ENCODE assay signal across 8 cellular contexts in genomic region chr10:23438547-23439451, GRCh38. TPM values are rescaled to one million over a fixed set of nuclear protein-coding genes. Genes with fewer than 3 reads are reported as not detected.
A peak's percentile ranks its signal among the peaks of the same experiment; 100 is the strongest.
DNase-seq lines count a peak whose midpoint lies in the region; ATAC-seq, FAIRE-seq and TF ChIP-seq lines count a peak whose summit lies in the region.

A gene with protein sequence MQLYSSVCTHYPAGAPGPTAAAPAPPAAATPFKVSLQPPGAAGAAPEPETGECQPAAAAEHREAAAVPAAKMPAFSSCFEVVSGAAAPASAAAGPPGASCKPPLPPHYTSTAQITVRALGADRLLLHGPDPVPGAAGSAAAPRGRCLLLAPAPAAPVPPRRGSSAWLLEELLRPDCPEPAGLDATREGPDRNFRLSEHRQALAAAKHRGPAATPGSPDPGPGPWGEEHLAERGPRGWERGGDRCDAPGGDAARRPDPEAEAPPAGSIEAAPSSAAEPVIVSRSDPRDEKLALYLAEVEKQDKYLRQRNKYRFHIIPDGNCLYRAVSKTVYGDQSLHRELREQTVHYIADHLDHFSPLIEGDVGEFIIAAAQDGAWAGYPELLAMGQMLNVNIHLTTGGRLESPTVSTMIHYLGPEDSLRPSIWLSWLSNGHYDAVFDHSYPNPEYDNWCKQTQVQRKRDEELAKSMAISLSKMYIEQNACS (plus strand): TSS chr10:23439075. CDS start chr10:23439458, 383 bp downstream.

- no peak; a peak in 1 of 4 replicates for TF ChIP-seq RAD21 in H1 (IDR thresholded peaks at IDR 0.05 in 1 of 2, conservative IDR thresholded peaks at IDR 0.05 in 1 of 2; ENCODE audit: low read depth in 2 of 2, low read length in 2 of 2)

- peak within 1 kb of the TSS; percentile 82 for H3K4me3 ChIP-seq in CD8-positive, alpha-beta memory T cell (ENCODE audit: low read length)
- H3K4me3 ChIP-seq in H1 (ENCODE audit: extremely low read depth in 1 of 4, insufficient read depth in 2 of 4, low read depth in 3 of 4, low read length in 4 of 4) = peak within 1 kb of the TSS; percentile 70 to 81 (median 78)

- no peaks in the 10 kb centered on the region for H3K79me1 ChIP-seq in H1 (ENCODE audit: low read depth, low read length)

- H3K4me1 ChIP-seq in CD8-positive, alpha-beta memory T cell (ENCODE audit: insufficient read depth, low read length) = peaks cover 34% of the 10 kb centered on the region
- H3K4me1 ChIP-seq in H1 (replicated peaks in 1 of 4; ENCODE audit: control insufficient read depth in 3 of 4, insufficient read depth in 4 of 4, low read length in 3 of 4) = peaks cover 0 to 6% (median 3%) of the 10 kb centered on the region in 4 experiments; a peak in 5 of 7 replicates

- H2BK15ac ChIP-seq in H1 (ENCODE audit: low read length) = no peak within 1 kb of the TSS

- no peak within 1 kb of the TSS for H3K14ac ChIP-seq in H1 (ENCODE audit: insufficient read length)

- peaks cover 2 to 3% of the 10 kb centered on the region in 2 experiments for H4K20me1 ChIP-seq in H1 (replicated peaks in 1 of 2; ENCODE audit: control insufficient read depth in 1 of 2, insufficient read depth in 2 of 2, low read length in 2 of 2)

- H3K4me3 Mint-ChIP-seq in CD8-positive, alpha-beta memory T cell = peak within 1 kb of the TSS; percentile 80 to 92 (median 85)
- H3K4me3 Mint-ChIP-seq in activated CD8-positive, alpha-beta memory T cell treated with anti-CD3 and anti-CD28 coated beads, Interleukin-2, amount 10 ng/mL, durations not matched to agents 7 days and 5 days = peak within 1 kb of the TSS; percentile 84

- H3K27me3 Mint-ChIP-seq in CD8-positive, alpha-beta memory T cell = peaks cover 0 to 2% of the 10 kb centered on the region in 2 donors
- peaks cover 3% of the 10 kb centered on the region for H3K27me3 Mint-ChIP-seq in activated CD8-positive, alpha-beta memory T cell treated with anti-CD3 and anti-CD28 coated beads, Interleukin-2, amount 10 ng/mL, durations not matched to agents 7 days and 5 days

- H3K36me3 ChIP-seq in CD8-positive, alpha-beta memory T cell (ENCODE audit: insufficient read depth, low read length) = no peaks in the 10 kb centered on the region
- H3K36me3 ChIP-seq in H1 (ENCODE audit: control insufficient read depth in 2 of 4, insufficient read depth in 4 of 4, low read length in 3 of 4) = no peaks in the 10 kb centered on the region

- CTCF ChIA-PET in CD8-positive, alpha-beta memory T cell (lab: Charles Lee) = interaction anchor here (1.2 to 2.2 kb wide), 4 partner anchors 8 to 123 kb away, joined by 3 to 8 read pairs (median 4); no protein-coding TSS in a partner anchor
- CTCF ChIA-PET in activated CD8-positive, alpha-beta memory T cell treated with anti-CD3 and anti-CD28 coated beads, Interleukin-2, amount 10 ng/mL, durations not matched to agents 7 days and 5 days (lab: Charles Lee) = interaction anchor here (0.7 to 1.6 kb wide), 2 partner anchors 76 to 124 kb away, joined by 3 to 4 read pairs; no protein-coding TSS in a partner anchor
- CTCF ChIA-PET in H1 (lab: Charles Lee; ENCODE audit: partially characterized antibody) = interaction anchor here (0.6 to 2.4 kb wide), 9 partner anchors 15 to 281 kb away, joined by 3 to 7 read pairs (median 3); no protein-coding TSS in a partner anchor

- peak within 1 kb of the TSS; percentile 60 for H3K4ac ChIP-seq in H1 (replicated peaks; ENCODE audit: insufficient read length, low read depth, low read length)

- peak in 2 of 3 experiments; percentile 1 to 7; a peak in 2 of 4 replicates for TF ChIP-seq CTCF in H1 (IDR thresholded peaks at IDR 0.05; ENCODE audit: control extremely low read depth in 1 of 3, insufficient read depth in 1 of 3, low read depth in 1 of 3, low read length in 3 of 3)

- TF ChIP-seq EP300 in H1 (IDR thresholded peaks at IDR 0.05; ENCODE audit: borderline replicate concordance in 1 of 2, low read depth in 2 of 2, low read length in 2 of 2) = 0 out of 3 replicates have a peak, but pooled peaks of 1 of the 2 experiments have one; percentile 17

- POLR2A ChIA-PET in CD8-positive, alpha-beta memory T cell (lab: Charles Lee) = interaction anchor here (0.5 to 2.1 kb wide), 10 partner anchors 8 to 1435 kb away, joined by 3 to 7 read pairs (median 3); partner anchors contain the start of gene DNAJC1
- POLR2A ChIA-PET in H1 (lab: Charles Lee; ENCODE audit: partially characterized antibody) = interaction anchor here (1.1 to 1.8 kb wide), 2 partner anchors 30 to 94 kb away, joined by 4 read pairs; partner anchors contain the start of gene C10orf67

- peak; percentile 77 for ATAC-seq in GM19455 (IDR thresholded peaks at IDR 0.05; ENCODE audit: unreplicated experiment)
- peak; percentile 84 for ATAC-seq in activated CD8-positive, alpha-beta memory T cell treated with anti-CD3 and anti-CD28 coated beads, Interleukin-2, amount 10 ng/mL, durations not matched to agents 7 days and 5 days

- peak within 1 kb of the TSS; percentile 85 to 98 (median 90) for H3K27ac Mint-ChIP-seq in CD8-positive, alpha-beta memory T cell
- H3K27ac Mint-ChIP-seq in activated CD8-positive, alpha-beta memory T cell treated with anti-CD3 and anti-CD28 coated beads, Interleukin-2, amount 10 ng/mL, durations not matched to agents 7 days and 5 days = peak within 1 kb of the TSS; percentile 86

- WGBS in H1 (ENCODE audit: extremely low coverage in 1 of 2, insufficient coverage in 1 of 2, insufficient read length in 1 of 2, insufficient replicate concordance in 2 of 2, low coverage in 1 of 2, low lambda C conversion rate in 2 of 2, missing lambda C conversion rate in 1 of 2), 2 experiments = 3% methylated on average over 48 of the region's 115 CpGs; no CpG with 5 or more reads in 1 of the 2 experiments

- H2BK5ac ChIP-seq in H1 (ENCODE audit: low read depth, low read length) = peak within 1 kb of the TSS; percentile 62

- no peaks in the 10 kb centered on the region for H3K27me3 ChIP-seq in CD8-positive, alpha-beta memory T cell (ENCODE audit: insufficient read depth, low read length, poor library complexity, severe bottlenecking)
- H3K27me3 ChIP-seq in H1 (replicated peaks in 1 of 4; ENCODE audit: control insufficient read depth in 3 of 4, extremely low read depth in 1 of 4, insufficient read depth in 3 of 4, low read length in 3 of 4) = peaks cover 0 to 3% (median 0%) of the 10 kb centered on the region in 4 experiments; a peak in 1 of 7 replicates

- no peak for FAIRE-seq in H1 (lab: Jason Lieb, UNC)

- no peak within 1 kb of the TSS for H2BK20ac ChIP-seq in H1 (ENCODE audit: low read length)

- H3K9me3 Mint-ChIP-seq in CD8-positive, alpha-beta memory T cell = no peaks in the 10 kb centered on the region
- no peaks in the 10 kb centered on the region for H3K9me3 Mint-ChIP-seq in activated CD8-positive, alpha-beta memory T cell treated with anti-CD3 and anti-CD28 coated beads, Interleukin-2, amount 10 ng/mL, durations not matched to agents 7 days and 5 days (ENCODE audit: low read depth)

- peak within 1 kb of the TSS; percentile 83 to 91 for H3K4me2 ChIP-seq in H1 (ENCODE audit: insufficient read depth in 1 of 2, low read depth in 2 of 2, low read length in 2 of 2)

- peaks cover 0 to 28% (median 3%) of the 10 kb centered on the region in 3 donors for H3K36me3 Mint-ChIP-seq in CD8-positive, alpha-beta memory T cell
- peaks cover 8% of the 10 kb centered on the region for H3K36me3 Mint-ChIP-seq in activated CD8-positive, alpha-beta memory T cell treated with anti-CD3 and anti-CD28 coated beads, Interleukin-2, amount 10 ng/mL, durations not matched to agents 7 days and 5 days

- peaks cover 0 to 20% of the 10 kb centered on the region in 2 experiments; a peak in 2 of 4 replicates for H3K79me2 ChIP-seq in H1 (ENCODE audit: control insufficient read depth in 1 of 2, insufficient read depth in 2 of 2, low read length in 2 of 2)

- peak; percentile 90 to 95 (median 93) for DNase-seq in CD8-positive, alpha-beta memory T cell
- DNase-seq in HK-2 (ENCODE audit: unreplicated experiment) (peak; percentile 83), H1 (ENCODE audit: low read depth in 1 of 2, low spot score in 2 of 2) (peak; percentile 51 to 92), mesenteric fat pad (ENCODE audit: low spot score) (peak; percentile 98)
- DNase-seq in NK-92 treated with Interleukin-12 subunit alpha and Interleukin-12 subunit beta, amount 100 ng/mL, for 24 hours (lab: John Stamatoyannopoulos, UW) = peak; percentile 66
- peak; percentile 94 for DNase-seq in activated CD8-positive, alpha-beta memory T cell treated with anti-CD3 and anti-CD28 coated beads, Interleukin-2, amount 10 ng/mL, durations not matched to agents 7 days and 5 days
- peak; percentile 87 for DNase-seq in stimulated activated CD8-positive, alpha-beta memory T cell treated with anti-CD3 and anti-CD28 coated beads, Interleukin-15, amount 100 ng/mL, for 1 hour (ENCODE audit: low read depth)

- H2BK12ac ChIP-seq in H1 (ENCODE audit: low read depth, low read length) = 0 out of 2 replicates have a peak within 1 kb of the TSS, but pooled peaks have one; percentile 39

- peak within 1 kb of the TSS; percentile 73 for H4K5ac ChIP-seq in H1 (ENCODE audit: insufficient read length, low read depth, low read length)

- H3K56ac ChIP-seq in H1 (replicated peaks; ENCODE audit: insufficient read length, low read depth, low read length) = peak within 1 kb of the TSS; percentile 42

- H3K18ac ChIP-seq in H1 (ENCODE audit: extremely low read depth, low read length) = peak within 1 kb of the TSS; percentile 93

- H3K27ac ChIP-seq in CD8-positive, alpha-beta memory T cell (ENCODE audit: low read depth, low read length) = peak within 1 kb of the TSS; percentile 75
- peak within 1 kb of the TSS; percentile 52 for H3K27ac ChIP-seq in H1 (ENCODE audit: low read depth, low read length)

- peaks cover 37 to 42% (median 41%) of the 10 kb centered on the region in 3 donors for H3K4me1 Mint-ChIP-seq in CD8-positive, alpha-beta memory T cell
- H3K4me1 Mint-ChIP-seq in activated CD8-positive, alpha-beta memory T cell treated with anti-CD3 and anti-CD28 coated beads, Interleukin-2, amount 10 ng/mL, durations not matched to agents 7 days and 5 days = peaks cover 34% of the 10 kb centered on the region

- peak within 1 kb of the TSS; percentile 68 for H4K91ac ChIP-seq in H1 (replicated peaks; ENCODE audit: insufficient read length, low read length)

- H2AFZ ChIP-seq in H1 (ENCODE audit: low read length) = peak within 1 kb of the TSS; percentile 57; the same call in 1 of the 2 replicates

- H2BK120ac ChIP-seq in H1 (replicated peaks; ENCODE audit: low read depth, low read length) = no peak within 1 kb of the TSS

- H3K9ac ChIP-seq in H1 (replicated peaks in 1 of 4; ENCODE audit: extremely low read depth in 1 of 4, low read depth in 3 of 4, low read length in 3 of 4) = peak within 1 kb of the TSS; percentile 69 to 87 (median 71)

- peaks cover 9% of the 10 kb centered on the region; the same call in 1 of the 2 replicates for H3K23me2 ChIP-seq in H1 (ENCODE audit: low read depth, low read length)

- TF ChIP-seq POLR2A in H1 (IDR thresholded peaks at IDR 0.05; ENCODE audit: control extremely low read depth in 1 of 2, low read depth in 2 of 2, low read length in 2 of 2) = peak in 1 of 2 experiments; percentile 65; a peak in 1 of 3 replicates

- H4K8ac ChIP-seq in H1 (ENCODE audit: extremely low read depth, insufficient read depth, low read length) = peak within 1 kb of the TSS; percentile 92

- H2AK5ac ChIP-seq in H1 (ENCODE audit: low read depth, low read length) = no peak within 1 kb of the TSS

- H3K23ac ChIP-seq in H1 (ENCODE audit: insufficient read length) = no peak within 1 kb of the TSS

- H3K9me3 ChIP-seq in CD8-positive, alpha-beta memory T cell (ENCODE audit: low read length) = no peaks in the 10 kb centered on the region
- no peaks in the 10 kb centered on the region for H3K9me3 ChIP-seq in H1 (ENCODE audit: insufficient read depth in 2 of 2, low read depth in 1 of 2, low read length in 1 of 2)

RNA-seq across cellular contexts. Expression of the gene that starts here (rescaled TPM):
- 1 to 10 TPM; 6.6 to 6.9 TPM for total RNA-seq in CD8-positive, alpha-beta memory T cell
- polyA plus RNA-seq in CD8-positive, alpha-beta memory T cell = 17.2 TPM
- total RNA-seq in activated CD8-positive, alpha-beta memory T cell treated with anti-CD3 and anti-CD28 coated beads, Interleukin-2, amount 10 ng/mL, durations not matched to agents 7 days and 5 days = 10 to 100 TPM; 11.2 to 16.1 TPM
- total RNA-seq in H1 (2021; fragmentation: NEBNext Ultra II Directional; extraction: Animal tissue kit (Norgen Biotek cat#: 25700)) = 6.6 and 7.1 TPM in 2 replicates
- 1.3 TPM in 2 replicates for polyA plus RNA-seq in H1 (2011; rRNA removed)
- 1.8 TPM for polyA plus RNA-seq in H1 (2011; cell fraction: cytosol; rRNA removed)
- 1.0 TPM for polyA plus RNA-seq in H1 (2011; cell fraction: nucleus; rRNA removed)
- polyA plus RNA-seq in H1 (2012, experiment 1 of 2) = 2.3 to 2.5 TPM (median 2.4 TPM) in 4 replicates
- 2.0 TPM for polyA plus RNA-seq in H1 (2012, experiment 2 of 2)
- 2.5 TPM for polyA plus RNA-seq in H1 (2013, experiment 1 of 2)
- polyA plus RNA-seq in H1 (2013, experiment 2 of 2) = 2.7 TPM
- 1.6 and 3.0 TPM in 2 replicates for polyA minus RNA-seq in H1 (2011; rRNA and poly(A)+ RNA removed)
- polyA minus RNA-seq in H1 (2011; cell fraction: cytosol; rRNA and poly(A)+ RNA removed) = 3.3 TPM
- polyA minus RNA-seq in H1 (2011; cell fraction: nucleus; rRNA and poly(A)+ RNA removed) = 4.1 TPM
- total RNA-seq in mesenteric fat pad = 13.8 TPM

Comparison
In these comparisons a context has a peak if more than half of its experiments do, and no peak if none do; other contexts are left out.
1. Peak in every context shown above with its lines: DNase-seq, ATAC-seq, H3K4me3 ChIP-seq and H3K27ac ChIP-seq.